Comparison of ENCODE assay signal across 1 cellular context in genomic region chr18:1527805-1528204, GRCh38.
A peak's percentile ranks its signal among the peaks of the same experiment; 100 is the strongest.
TF ChIP-seq lines count a peak whose summit lies in the region.

No MANE protein-coding gene starts in this region.

TF ChIP-seq in K562, 482 proteins besides CTCF, POLR2A, EP300 and RAD21 (continued from another document):
- TF ChIP-seq LEF1 (IDR thresholded peaks at IDR 0.05) (no peak), ZEB2 (IDR thresholded peaks at IDR 0.05) (no peak), USF1 (CRISPR knock-in tag; IDR thresholded peaks at IDR 0.05) (no peak), L3MBTL2 (IDR thresholded peaks at IDR 0.05) (0 out of 2 replicates have a peak, but pooled peaks have one; percentile 16), POLR2B (IDR thresholded peaks at IDR 0.05; ENCODE audit: low read depth, partially characterized antibody) (no peak), SOX6 (IDR thresholded peaks at IDR 0.05) (peak; percentile 87), MTF1 (CRISPR knock-in tag; IDR thresholded peaks at IDR 0.05; ENCODE audit: borderline replicate concordance) (no peak)
TF ChIP-seq in K562: peak in this region for 2.
